In genomic region chr3:184777566-184778356, GRCh38 we compare ENCODE assay signal across 8 cellular contexts. TPM values are rescaled to one million over a fixed set of nuclear protein-coding genes. Genes with fewer than 3 reads are reported as not detected.
A peak's percentile ranks its signal among the peaks of the same experiment; 100 is the strongest.
DNase-seq lines count a peak whose midpoint lies in the region; ATAC-seq and TF ChIP-seq lines count a peak whose summit lies in the region.

No MANE protein-coding gene starts in this region.

- in situ Hi-C loops in mammary epithelial cell (cut with MboI; ENCODE audit: low sequenced_read_pairs in 2 of 2) = loop anchor here in 1 of 2 donors (25.0 kb wide), 1 partner anchor 415 kb away; the partner anchor contains the start of genes CLCN2 and POLR2H

- 21% methylated on average over 11 of the region's 11 CpGs for WGBS in mammary epithelial cell (ENCODE audit: low coverage, missing lambda C conversion rate)

- TF ChIP-seq CTCF in GM10248 (IDR thresholded peaks at IDR 0.05; ENCODE audit: control extremely low read depth, extremely low read depth, low read depth, missing control alignments) (peak; percentile 76), WI38 (IDR thresholded peaks at IDR 0.05; ENCODE audit: low read depth, low read length) (peak; percentile 49), mammary epithelial cell (conservative IDR thresholded peaks at IDR 0.05 in 1 of 2, IDR thresholded peaks at IDR 0.05 in 1 of 2; ENCODE audit: extremely low read depth in 1 of 2, insufficient read depth in 1 of 2, low read depth in 1 of 2, low read length in 2 of 2) (peak; percentile 74)

- intact Hi-C loops in mammary epithelial cell (cut with micrococcal nuclease) = loop anchor here (1.0 to 5.0 kb wide), 6 partner anchors 26 to 310 kb away; partner anchors contain the start of gene EPHB3

- no peaks in the 10 kb centered on the region for H4K20me1 ChIP-seq in mammary epithelial cell (ENCODE audit: insufficient read depth, low read length)

- CTCF ChIA-PET in GM10248 (lab: Yijun Ruan, JAX) = interaction anchor here (0.7 to 3.1 kb wide), 31 partner anchors 10 to 370 kb away, joined by 3 to 26 read pairs (median 4); no protein-coding TSS in a partner anchor
- CTCF ChIA-PET in mammary epithelial cell (lab: Charles Lee; ENCODE audit: low non-redundant PET) = interaction anchor here (2.8 kb wide), 1 partner anchor 217 kb away, joined by 21 read pairs; the partner anchor contains the start of gene EPHB3

- no peak overlapping the region for H3K9ac ChIP-seq in mammary epithelial cell (ENCODE audit: insufficient read depth, low read length)

- H3K27ac ChIP-seq in mammary epithelial cell (ENCODE audit: insufficient read depth, low read depth, low read length) = no peak overlapping the region

- H2AFZ ChIP-seq in mammary epithelial cell (ENCODE audit: low read depth, low read length) = no peak overlapping the region

- H3K9me3 ChIP-seq in mammary epithelial cell (replicated peaks; ENCODE audit: insufficient read depth, low read length) = no peaks in the 10 kb centered on the region

- dilution Hi-C loops in mammary epithelial cell (cut with HindIII; ENCODE audit: low sequenced_read_pairs) = no loop called here

- H3K4me1 ChIP-seq in mammary epithelial cell (ENCODE audit: insufficient read depth, low read length) = peaks cover 18% of the 10 kb centered on the region

- H3K4me3 ChIP-seq in WI38 (ENCODE audit: low read depth, low read length) (no peak overlapping the region), mammary epithelial cell (replicated peaks in 1 of 3; ENCODE audit: insufficient read depth in 1 of 3, low read depth in 2 of 3, low read length in 3 of 3) (no peak overlapping the region)

- H3K79me2 ChIP-seq in mammary epithelial cell (ENCODE audit: insufficient read depth, low read length) = no peaks in the 10 kb centered on the region

- H3K4me2 ChIP-seq in mammary epithelial cell (ENCODE audit: insufficient read depth, low read depth, low read length) = no peak overlapping the region

- POLR2A ChIA-PET in GM10248 (lab: Yijun Ruan, JAX) = no interaction called here

- BruUV-seq in mammary epithelial cell (replicated peaks; lab: Mats Ljungman, UMichigan) = no TSS peak

- no peaks in the 10 kb centered on the region for H3K36me3 ChIP-seq in mammary epithelial cell (ENCODE audit: insufficient read depth, low read length)

- ATAC-seq in HG03097 (IDR thresholded peaks at IDR 0.05; ENCODE audit: low FRiP score, unreplicated experiment) (peak; percentile 70), GM21825 (IDR thresholded peaks at IDR 0.05; ENCODE audit: unreplicated experiment) (no peak)

- peak; percentile 88 for DNase-seq in GM10248 (ENCODE audit: extremely low spot score)
- peak; percentile 93 for DNase-seq in NCI-H345 (lab: John Stamatoyannopoulos, UW)
- peak; percentile 80 for DNase-seq in mammary epithelial cell
- peak; percentile 96 for DNase-seq in iris pigment epithelial cell (ENCODE audit: low read depth)
- DNase-seq in stimulated activated CD4-positive, alpha-beta T cell treated with anti-CD3 and anti-CD28 coated beads, Interleukin-15, amount 100 ng/mL, for 24 hours = peak; percentile 89

- no peaks in the 10 kb centered on the region for H3K27me3 ChIP-seq in mammary epithelial cell (ENCODE audit: insufficient read depth, low read length)

RNA-seq across cellular contexts. Expression of gene VPS8, which starts 34.2 kb away (rescaled TPM):
- 10 to 100 TPM; 42.1 to 68.8 TPM for total RNA-seq in mammary epithelial cell
- polyA plus RNA-seq in mammary epithelial cell = 10.3 TPM
- polyA minus RNA-seq in mammary epithelial cell = 74.2 TPM
